In the genomic region with DNA sequence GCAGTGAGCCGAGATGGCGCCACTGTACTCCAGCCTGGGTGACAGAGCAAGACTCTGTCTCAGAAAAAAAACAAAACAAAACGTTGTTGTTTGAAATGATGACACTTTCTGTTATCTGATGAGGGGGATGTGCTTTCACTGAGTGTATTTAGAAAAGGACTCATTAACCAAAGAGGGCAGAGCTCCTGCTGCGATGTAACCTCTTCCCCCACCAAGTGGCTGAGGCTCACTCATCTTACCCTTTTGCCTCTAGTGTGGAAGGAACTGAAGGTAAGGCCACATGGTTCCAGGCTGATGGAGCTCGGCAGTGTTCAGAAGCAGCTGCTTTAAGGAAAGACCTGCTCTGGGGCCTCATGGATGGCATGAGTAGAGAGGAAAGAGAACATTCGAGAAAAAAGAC, we compare ENCODE assay signal across 22 cellular contexts.
"Had no signal": no experiment of that assay in that cellular context is flagged by ENCODE, and none has a peak within 500 bp of the region (broad histone marks: within the 10 kb centered on the region; RNA-seq: fewer than 3 reads in every experiment).

No MANE protein-coding gene starts in this region.

- FAIRE-seq: HepG2, RCC 7860 had no signal

- H3K4me3 ChIP-seq: SJSA1, SK-N-MC had no signal

- H3K27ac ChIP-seq: SJSA1, SK-N-MC had no signal

- H3K36me3 ChIP-seq: SJSA1 had no signal

- ATAC-seq: HepG2 had no signal

- H3K27me3 ChIP-seq: SJSA1 had no signal

- DNase-seq: Kasumi-1, KG1, MM.1S, NCI-H1105, NCI-H1417, NCI-H1436 treated with DMSO at 0.1 percent for 48 hours, NCI-H1694, NCI-H187 treated with DMSO at 0.1 percent for 48 hours, NCI-H2029 treated with DMSO at 0.1 percent for 48 hours, NCI-H2171 treated with DMSO at 0.1 percent for 48 hours, NCI-H345, NCI-H446 treated with DMSO at 0.1 percent for 48 hours, NCI-H524 treated with DMSO at 0.1 percent for 48 hours, NCI-H69, NCI-H774, Right ventricle myocardium superior, RPMI8226, SIG-M5 had no signal

- H3K9me3 ChIP-seq: SJSA1 had no signal
